ENCODE assay signal across 8 cellular contexts in the genomic region with DNA sequence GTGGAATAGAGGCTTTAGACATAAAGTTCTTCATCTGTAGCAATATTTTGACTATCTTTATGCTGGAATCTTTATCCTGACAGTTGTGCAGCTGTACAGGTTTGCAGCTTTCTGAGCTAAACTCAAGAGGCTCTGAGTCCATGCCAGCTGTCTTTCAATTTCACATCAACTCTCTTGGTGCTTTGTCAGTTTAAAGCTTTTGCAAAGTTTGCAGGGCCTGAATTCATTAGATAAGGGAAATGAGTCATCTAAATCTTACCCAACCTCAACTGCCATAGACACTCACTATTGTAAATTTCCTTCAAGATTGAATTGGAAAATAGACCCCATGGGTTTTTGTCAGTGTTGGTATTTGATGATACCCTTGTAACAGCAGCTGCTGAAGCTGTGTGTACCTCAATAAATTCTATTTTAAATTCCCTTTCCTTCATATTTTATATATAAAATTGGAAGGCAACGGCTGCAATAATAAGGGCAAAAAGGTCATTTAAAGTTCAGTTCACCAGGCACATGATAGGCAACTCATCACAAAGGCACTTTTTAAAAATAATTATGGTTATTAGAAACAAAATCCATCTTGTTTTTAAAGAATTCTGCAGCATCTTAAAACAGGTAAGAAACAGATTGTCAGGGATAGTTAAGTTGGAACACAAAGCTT.
DNase-seq lines count a peak whose midpoint lies in the region; ATAC-seq and TF ChIP-seq lines count a peak whose summit lies in the region.

No MANE protein-coding gene starts in this region.

- H3K27ac ChIP-seq in ACC112 (ENCODE audit: low read depth, low read length) (peak overlapping the region; percentile 24), RWPE1 (no peak overlapping the region), substantia nigra (ENCODE audit: low read depth, low read length, poor library complexity, severe bottlenecking) (no peak overlapping the region)

- H3K79me2 ChIP-seq in ACC112 (ENCODE audit: control insufficient read depth, insufficient read depth, low read length, unreplicated experiment): no peaks in the 10 kb centered on the region

- POLR2A ChIA-PET in RWPE1 (lab: Yijun Ruan, JAX; ENCODE audit: low non-redundant PET): no interaction called here

- CTCF ChIA-PET in RWPE1 (lab: Yijun Ruan, JAX): no interaction called here

- H3K36me3 ChIP-seq in ACC112 (ENCODE audit: insufficient read depth, low read length): no peaks in the 10 kb centered on the region

- no peaks in the 10 kb centered on the region for H3K27me3 ChIP-seq in ACC112 (ENCODE audit: insufficient read depth, low read length)

- H3K4me1 ChIP-seq in ACC112 (ENCODE audit: control insufficient read depth, insufficient read depth, low read length, unreplicated experiment): peaks cover 20% of the 10 kb centered on the region

- DNase-seq in RWPE1 (ENCODE audit: low spot score) (peak; percentile 53), hepatic stellate cell (ENCODE audit: low spot score) (peak; percentile 43), substantia nigra (lab: John Stamatoyannopoulos, UW) (no peak), germinal center (ENCODE audit: low spot score) (no peak), DMS 273 treated with DMSO at 0.1 percent for 48 hours (lab: John Stamatoyannopoulos, UW) (no peak)

- no peak for TF ChIP-seq CTCF in RWPE1 (conservative IDR thresholded peaks at IDR 0.05; ENCODE audit: low read depth)

- ATAC-seq in GM18873 (IDR thresholded peaks at IDR 0.05; ENCODE audit: low FRiP score, unreplicated experiment): peak; percentile 89
- peak; percentile 81 for ATAC-seq in HG03135 (IDR thresholded peaks at IDR 0.05; ENCODE audit: unreplicated experiment)

- H2AFZ ChIP-seq in ACC112 (ENCODE audit: low read length, unreplicated experiment): no peak overlapping the region

- no peak overlapping the region for H3K4me3 ChIP-seq in ACC112 (ENCODE audit: low read depth, low read length)

Comparison
In these comparisons a context has a peak if more than half of its experiments do, and no peak if none do; other contexts are left out.
1. DNase-seq: peak in RWPE1 (single experiment) and hepatic stellate cell (single experiment); none in substantia nigra (0 of 49), germinal center (single experiment) and DMS 273 treated with DMSO at 0.1 percent for 48 hours (single experiment).